Comparison of ENCODE assay signal across 8 cellular contexts in the genomic region with DNA sequence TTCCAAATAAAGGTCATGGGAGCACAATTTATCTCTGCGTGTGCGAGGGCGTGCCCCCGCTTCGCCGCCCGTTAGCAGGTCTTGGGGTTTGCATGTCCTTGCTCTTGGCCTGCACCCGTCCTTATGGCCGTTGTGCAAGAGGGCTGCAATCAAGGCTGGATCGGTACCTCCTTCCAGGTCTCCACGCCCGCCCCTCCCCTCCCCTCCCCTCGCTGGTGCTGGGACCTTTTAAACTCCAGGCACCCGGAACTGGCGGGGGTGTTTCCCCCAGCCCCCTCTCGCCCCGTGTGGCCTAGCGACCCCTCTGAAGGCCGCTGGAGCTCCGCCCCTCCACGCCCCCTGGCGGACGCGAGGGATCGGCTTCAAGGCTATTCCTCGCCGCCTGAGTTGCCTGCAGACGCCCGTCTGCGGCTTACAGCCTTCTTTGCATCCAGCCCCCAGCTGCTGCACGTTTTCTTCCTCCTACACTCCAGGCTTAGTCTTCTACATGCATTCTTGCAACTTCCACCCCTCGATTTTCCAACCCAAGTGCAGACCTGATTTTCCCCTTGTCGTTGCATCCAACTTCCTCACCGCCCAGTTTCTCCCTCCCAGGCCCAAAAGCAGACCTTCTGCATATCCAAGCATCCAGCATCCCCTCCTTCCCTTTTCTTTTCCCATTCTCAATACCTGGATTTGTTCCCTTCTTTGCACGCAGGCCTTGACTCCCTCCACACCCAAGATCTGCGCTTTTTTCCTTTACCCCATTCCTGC. TPM values are rescaled to one million over a fixed set of nuclear protein-coding genes. Genes with fewer than 3 reads are reported as not detected.
DNase-seq lines count a peak whose midpoint lies in the region; ATAC-seq, FAIRE-seq and TF ChIP-seq lines count a peak whose summit lies in the region.

No MANE protein-coding gene starts in this region.

- peaks cover 0 to 6% of the 10 kb centered on the region in 2 donors for H3K4me1 ChIP-seq in small intestine (ENCODE audit: control insufficient read depth in 2 of 2, insufficient read depth in 1 of 2, low read depth in 1 of 2, low read length in 1 of 2)

- H3K4me1 Mint-ChIP-seq in MCF 10A (ENCODE audit: insufficient read depth, unreplicated experiment) = peaks cover 28% of the 10 kb centered on the region

- H3K36me3 Mint-ChIP-seq in MCF 10A (ENCODE audit: insufficient read depth, unreplicated experiment) = peaks cover 25% of the 10 kb centered on the region

- FAIRE-seq in small intestine (lab: Jason Lieb, UNC) = no peak

- H3K9me3 Mint-ChIP-seq in MCF 10A (ENCODE audit: unreplicated experiment) = no peaks in the 10 kb centered on the region

- peak overlapping the region; percentile 59 for H3K27ac Mint-ChIP-seq in MCF 10A (ENCODE audit: low read depth, unreplicated experiment)

- H3K27me3 ChIP-seq in small intestine (ENCODE audit: control insufficient read depth in 2 of 2, insufficient read depth in 2 of 2, low read length in 2 of 2) = no peaks in the 10 kb centered on the region

- no peaks in the 10 kb centered on the region for H3K9me3 ChIP-seq in small intestine (ENCODE audit: control insufficient read depth, low read depth)

- POLR2A ChIA-PET in MCF 10A (lab: Yijun Ruan, JAX) = interaction anchor here (0.6 to 6.4 kb wide), 13 partner anchors 8 to 981 kb away, joined by 3 to 159 read pairs (median 4); a partner anchor contains a TSS

- DNase-seq in NCI-H2081 (lab: John Stamatoyannopoulos, UW) (peak; percentile 64), NCI-H2081 treated with DMSO at 0.1 percent for 48 hours (lab: John Stamatoyannopoulos, UW) (no peak), NCI-H1694 treated with DMSO at 0.1 percent for 48 hours (lab: John Stamatoyannopoulos, UW) (peak; percentile 70), UCSD-AML1 (lab: John Stamatoyannopoulos, UW; ENCODE audit: unreplicated experiment) (peak; percentile 93), MCF 10A (ENCODE audit: unreplicated experiment) (peak; percentile 80), iPS-NIHi11 (ENCODE audit: low spot score) (peak; percentile 96), small intestine (peak; percentile 88)

- peak; percentile 72 for TF ChIP-seq CTCF in MCF 10A (IDR thresholded peaks at IDR 0.05; ENCODE audit: unreplicated experiment)

- H3K36me3 ChIP-seq in small intestine (ENCODE audit: control insufficient read depth in 2 of 2, insufficient read depth in 2 of 2, low read length in 2 of 2) = peaks cover 3 to 10% of the 10 kb centered on the region in 2 donors

- H3K27me3 Mint-ChIP-seq in MCF 10A (ENCODE audit: insufficient read depth, unreplicated experiment) = no peaks in the 10 kb centered on the region

- H3K27ac ChIP-seq in small intestine (ENCODE audit: low read depth in 1 of 2, low read length in 1 of 2) = peak overlapping the region; percentile 53 to 59

- no TSS peak for BruUV-seq in MCF 10A (replicated peaks; lab: Mats Ljungman, UMichigan)

- peak; percentile 76 for ATAC-seq in HG02885 (IDR thresholded peaks at IDR 0.05; ENCODE audit: poor library complexity, unreplicated experiment)

- 0 to 1% (median 1%) methylated on average over 34 to 36 of the region's 36 CpGs for WGBS in small intestine, 3 donors

- H3K4me3 Mint-ChIP-seq in MCF 10A (ENCODE audit: unreplicated experiment) = peak overlapping the region; percentile 83

- peak overlapping the region; percentile 67 to 82 for H3K4me3 ChIP-seq in small intestine (ENCODE audit: low read depth in 1 of 2, low read length in 2 of 2)

- intact Hi-C loops in MCF 10A (cut with micrococcal nuclease) = no loop called here

- CTCF ChIA-PET in MCF 10A (lab: Yijun Ruan, JAX) = interaction anchor here (0.6 to 7.4 kb wide), 16 partner anchors 11 to 1151 kb away, joined by 3 to 104 read pairs (median 4); a partner anchor contains a TSS

RNA-seq across cellular contexts. Expression of a gene that starts 0.6 kb away (rescaled TPM):
- total RNA-seq in MCF 10A (2022) = 50.2 and 122 TPM in 2 replicates
- 100 to 1,000 TPM; 115 to 297 (median 265) TPM for polyA plus RNA-seq in small intestine

RNA-seq across cellular contexts. Expression of a gene that starts 11.8 kb away (rescaled TPM):
- total RNA-seq in MCF 10A (2022) = 22.8 and 27.2 TPM in 2 replicates
- 1 to 10 TPM; 5.1 to 8.7 (median 5.4) TPM for polyA plus RNA-seq in small intestine
